Comparison of ENCODE assay signal across 24 cellular contexts in genomic region chr10:131654471-131655087, GRCh38.
A peak's percentile ranks its signal among the peaks of the same experiment; 100 is the strongest.
DNase-seq lines count a peak whose midpoint lies in the region; ATAC-seq and TF ChIP-seq lines count a peak whose summit lies in the region.
"Had no signal": no experiment of that assay in that cellular context is flagged by ENCODE, and none has a peak within 500 bp of the region (broad histone marks: within the 10 kb centered on the region; RNA-seq: fewer than 3 reads in every experiment).

No MANE protein-coding gene starts in this region.

- H3T11ph ChIP-seq in H9 (ENCODE audit: low read length), result no peak overlapping the region

- H2BK15ac ChIP-seq in H9 (ENCODE audit: low read depth, low read length), result no peak overlapping the region
- peak overlapping the region; percentile 67 for H2BK15ac ChIP-seq in neuronal stem cell (ENCODE audit: low read length)

- CTCF ChIA-PET in Calu3 (lab: Charles Lee), result interaction anchor here (0.6 kb wide), 1 partner anchor 22 kb away, joined by 8 read pairs; no protein-coding TSS in a partner anchor

- no peak overlapping the region for H3K18ac ChIP-seq in H9 (ENCODE audit: insufficient read length, low read depth, low read length)
- H3K18ac ChIP-seq in neuronal stem cell (ENCODE audit: low read length), result peak overlapping the region; percentile 85

- intact Hi-C loops in Calu3 (cut with micrococcal nuclease; ENCODE audit: unreplicated experiment) (loop anchor here (10.0 kb wide), 1 partner anchor 130 kb away; no protein-coding TSS in a partner anchor), thyroid gland (cut with DNase I) (no loop called here)

- no peaks in the 10 kb centered on the region for H3K23me2 ChIP-seq in H9 (ENCODE audit: insufficient read length, low read depth, low read length, poor library complexity, severe bottlenecking)

- H3K79me1 ChIP-seq in H9 (ENCODE audit: insufficient read depth, low read depth, low read length, poor library complexity, severe bottlenecking), result no peaks in the 10 kb centered on the region
- no peaks in the 10 kb centered on the region for H3K79me1 ChIP-seq in neuronal stem cell (ENCODE audit: low read depth, low read length)

- no peak overlapping the region for H3K56ac ChIP-seq in H9 (ENCODE audit: insufficient read length, low read depth, low read length)

- H3K27me3 ChIP-seq in H9 (ENCODE audit: insufficient read depth, low read length) (no peaks in the 10 kb centered on the region), neuronal stem cell (ENCODE audit: control insufficient read depth in 3 of 3, insufficient read depth in 3 of 3, low read depth in 1 of 3, low read length in 3 of 3) (peaks cover 0 to 6% (median 0%) of the 10 kb centered on the region in 3 experiments), thyroid gland (no peaks in the 10 kb centered on the region)
- H3K27me3 ChIP-seq: ascending aorta, right atrium auricular region had no signal

- H3K4me2 ChIP-seq in H9 (ENCODE audit: insufficient read depth, insufficient read length, low read length) (no peak overlapping the region), neuronal stem cell (ENCODE audit: insufficient read depth, low read length, poor library complexity, severe bottlenecking) (no peak overlapping the region)

- no peak overlapping the region for H3K9ac ChIP-seq in H9 (ENCODE audit: extremely low read depth, insufficient read length, low read length)
- H3K9ac ChIP-seq in neuronal stem cell (ENCODE audit: low read depth, low read length, poor library complexity), result peak overlapping the region; percentile 60

- H4K91ac ChIP-seq in H9 (ENCODE audit: insufficient read length, low read depth, low read length) (no peak overlapping the region), neuronal stem cell (ENCODE audit: low read depth, low read length, poor library complexity) (no peak overlapping the region)

- TF ChIP-seq CTCF in Calu3 (IDR thresholded peaks at IDR 0.05; ENCODE audit: unreplicated experiment), result no peak
- TF ChIP-seq CTCF in H9 (conservative IDR thresholded peaks at IDR 0.05), result no peak
- no peak for TF ChIP-seq CTCF in thyroid gland (IDR thresholded peaks at IDR 0.05)

- no peak overlapping the region for H4K5ac ChIP-seq in H9 (ENCODE audit: insufficient read length, low read depth, low read length)

- no peak overlapping the region for H3K23ac ChIP-seq in H9 (ENCODE audit: insufficient read length, low read depth, low read length)
- H3K23ac ChIP-seq in neuronal stem cell (ENCODE audit: low read depth, low read length, poor library complexity), result peak overlapping the region; percentile 38

- H3K9me3 ChIP-seq in H9 (ENCODE audit: control insufficient read depth, low read depth, low read length) (no peaks in the 10 kb centered on the region), neuronal stem cell (replicated peaks in 1 of 2; ENCODE audit: control insufficient read depth in 2 of 2, insufficient read depth in 1 of 2, low read depth in 1 of 2, low read length in 2 of 2) (peaks cover 0 to 2% of the 10 kb centered on the region in 2 donors), thyroid gland (no peaks in the 10 kb centered on the region)
- H3K9me3 ChIP-seq: ascending aorta, HAP-1, lower lobe of right lung, right atrium auricular region had no signal

- WGBS in H9 (ENCODE audit: extremely low coverage, insufficient read length, low lambda C conversion rate), result no CpG with 5 or more reads among the region's 21 CpGs
- WGBS in neuronal stem cell (ENCODE audit: extremely low coverage in 2 of 2, insufficient read length in 2 of 2, insufficient replicate concordance in 1 of 2), 2 donors, result no CpG with 5 or more reads among the region's 21 CpGs
- 90 to 92% methylated on average over 8 to 14 of the region's 21 CpGs for WGBS in thyroid gland, 2 donors

- H3K4me3 ChIP-seq in neuronal stem cell (ENCODE audit: low read length in 2 of 2) (no peak overlapping the region), thyroid gland (replicated peaks in 1 of 3) (no peak overlapping the region)
- H3K4me3 ChIP-seq: ascending aorta, GM12878, HAP-1, lower lobe of right lung, right atrium auricular region had no signal

- no peaks in the 10 kb centered on the region for H3K79me2 ChIP-seq in H9 (ENCODE audit: insufficient read depth, low read length)

- TF ChIP-seq POLR2A in thyroid gland (IDR thresholded peaks at IDR 0.05), result no peak

- H2BK120ac ChIP-seq in H9 (ENCODE audit: low read depth, low read length, poor library complexity, severe bottlenecking) (no peak overlapping the region), neuronal stem cell (ENCODE audit: low read depth, low read length) (peak overlapping the region; percentile 4)

- peaks cover 24% of the 10 kb centered on the region for H3K4me1 Mint-ChIP-seq in Calu3 (ENCODE audit: low read depth, unreplicated experiment)
- peaks cover 27 to 30% of the 10 kb centered on the region in 2 experiments for H3K4me1 Mint-ChIP-seq in H9
- H3K4me1 Mint-ChIP-seq: activated naive CD8-positive, alpha-beta T cell treated with anti-CD3 and anti-CD28 coated beads, Interleukin-2, amount 10 ng/mL, durations not matched to agents 7 days and 5 days had no signal

- H2AK5ac ChIP-seq in H9 (ENCODE audit: insufficient read length, low read length) (no peak overlapping the region), neuronal stem cell (ENCODE audit: low read depth, low read length) (peak overlapping the region; percentile 91)

- H3K4me3 Mint-ChIP-seq in Calu3 (ENCODE audit: low read depth, unreplicated experiment) (peak overlapping the region; percentile 28), H9 (no peak overlapping the region; a peak in 1 of 5 replicates)
- H3K4me3 Mint-ChIP-seq: activated CD8-positive, alpha-beta T cell treated with anti-CD3 and anti-CD28 coated beads for 36 hours; activated naive CD8-positive, alpha-beta T cell treated with anti-CD3 and anti-CD28 coated beads, Interleukin-2, amount 10 ng/mL, durations not matched to agents 7 days and 5 days; dendritic cell treated with granulocyte-macrophage colony-stimulating factor and Interleukin-4, amounts not matched to agents 40 ng/mL and 50 ng/mL, for 4 days had no signal

- H3K4ac ChIP-seq in H9 (ENCODE audit: low read depth, low read length) (no peak overlapping the region), neuronal stem cell (ENCODE audit: low read length) (no peak overlapping the region)

- peak overlapping the region; percentile 74 for H3K27ac Mint-ChIP-seq in Calu3 (ENCODE audit: unreplicated experiment)
- H3K27ac Mint-ChIP-seq in H9, result peak overlapping the region in 1 of 3 experiments; percentile 82; a peak in 2 of 7 replicates
- H3K27ac Mint-ChIP-seq: activated CD8-positive, alpha-beta T cell treated with anti-CD3 and anti-CD28 coated beads for 36 hours; activated naive CD8-positive, alpha-beta T cell treated with anti-CD3 and anti-CD28 coated beads, Interleukin-2, amount 10 ng/mL, durations not matched to agents 7 days and 5 days; dendritic cell treated with granulocyte-macrophage colony-stimulating factor and Interleukin-4, amounts not matched to agents 40 ng/mL and 50 ng/mL, for 4 days had no signal

- H3K9me3 Mint-ChIP-seq in Calu3 (ENCODE audit: low read depth, unreplicated experiment) (no peaks in the 10 kb centered on the region), H9 (0 out of 5 replicates have a peak, but pooled peaks cover 0 to under 1% of the 10 kb centered on the region in 2 experiments)
- H3K9me3 Mint-ChIP-seq: activated CD8-positive, alpha-beta T cell treated with anti-CD3 and anti-CD28 coated beads for 36 hours; activated naive CD8-positive, alpha-beta T cell treated with anti-CD3 and anti-CD28 coated beads, Interleukin-2, amount 10 ng/mL, durations not matched to agents 7 days and 5 days; dendritic cell treated with granulocyte-macrophage colony-stimulating factor and Interleukin-4, amounts not matched to agents 40 ng/mL and 50 ng/mL, for 4 days had no signal

- H2BK12ac ChIP-seq in H9 (ENCODE audit: insufficient read length, low read depth, low read length) (no peak overlapping the region), neuronal stem cell (ENCODE audit: low read length) (peak overlapping the region; percentile 33)

- no peak overlapping the region for H2AFZ ChIP-seq in H9 (ENCODE audit: low read length)
- H2AFZ ChIP-seq in neuronal stem cell (ENCODE audit: low read length), result no peak overlapping the region

- H3K36me3 Mint-ChIP-seq in Calu3 (ENCODE audit: insufficient read depth, unreplicated experiment), result peaks cover 6% of the 10 kb centered on the region
- H3K36me3 Mint-ChIP-seq in H9 (ENCODE audit: insufficient read depth in 1 of 3, low read depth in 3 of 3), result no peaks in the 10 kb centered on the region
- H3K36me3 Mint-ChIP-seq: activated naive CD8-positive, alpha-beta T cell treated with anti-CD3 and anti-CD28 coated beads, Interleukin-2, amount 10 ng/mL, durations not matched to agents 7 days and 5 days had no signal

- DNase-seq in Calu3 (peak; percentile 37), H9 (peak; percentile 34), neuronal stem cell (ENCODE audit: low spot score) (no peak), NCI-H1092 (lab: John Stamatoyannopoulos, UW) (no peak), thyroid gland (no peak)
- DNase-seq: activated CD8-positive, alpha-beta T cell treated with anti-CD3 and anti-CD28 coated beads for 36 hours; activated effector memory CD4-positive, alpha-beta T cell treated with Interleukin-2 at 50 U/mL for 16 hours; activated naive CD8-positive, alpha-beta T cell treated with anti-CD3 and anti-CD28 coated beads, Interleukin-2, amount 10 ng/mL, durations not matched to agents 7 days and 5 days; foreskin fibroblast; lower lobe of right lung; NCI-H1417; NCI-H2081 treated with DMSO at 0.1 percent for 48 hours; NCI-H345; SIG-M5; stimulated activated CD4-positive, alpha-beta T cell treated with anti-CD3 and anti-CD28 coated beads, Interleukin-2, amount 100 ng/mL, for 24 hours; trophoblast cell had no signal

- H3K27ac ChIP-seq in H9 (ENCODE audit: insufficient read length, low read depth, low read length), result no peak overlapping the region
- H3K27ac ChIP-seq in neuronal stem cell (replicated peaks; ENCODE audit: low read length), result no peak overlapping the region
- H3K27ac ChIP-seq in thyroid gland, result no peak overlapping the region
- H3K27ac ChIP-seq: ascending aorta, lower lobe of right lung, right atrium auricular region had no signal

- H2BK5ac ChIP-seq in H9 (ENCODE audit: insufficient read length, low read length) (no peak overlapping the region), neuronal stem cell (ENCODE audit: low read length) (peak overlapping the region; percentile 40)

- no peak overlapping the region for H2BK20ac ChIP-seq in H9 (ENCODE audit: low read depth, low read length, poor library complexity, severe bottlenecking)

- no peaks in the 10 kb centered on the region for H4K20me1 ChIP-seq in H9 (ENCODE audit: control insufficient read depth, insufficient read depth, insufficient read length)

- ATAC-seq in esophagus mucosa, result peak; percentile 71
- ATAC-seq in HG03521 (IDR thresholded peaks at IDR 0.05; ENCODE audit: unreplicated experiment), result no peak
- ATAC-seq in HG03432 (IDR thresholded peaks at IDR 0.05; ENCODE audit: unreplicated experiment), result no peak
- ATAC-seq: activated CD8-positive, alpha-beta T cell treated with anti-CD3 and anti-CD28 coated beads for 36 hours; GM12878 had no signal

- no peak overlapping the region; the same call in 1 of the 2 replicates for H3K14ac ChIP-seq in H9 (ENCODE audit: insufficient read depth, low read length)
- no peak overlapping the region for H3K14ac ChIP-seq in neuronal stem cell (ENCODE audit: low read length)

- H3K4me1 ChIP-seq in H9 (ENCODE audit: insufficient read depth, low read length) (peaks cover 9% of the 10 kb centered on the region; the same call in 1 of the 2 replicates), neuronal stem cell (ENCODE audit: control insufficient read depth in 2 of 2, insufficient read depth in 1 of 2, low read depth in 1 of 2, low read length in 2 of 2) (peaks cover 5 to 16% of the 10 kb centered on the region in 2 donors), thyroid gland (no peaks in the 10 kb centered on the region)
- H3K4me1 ChIP-seq: ascending aorta, HAP-1, lower lobe of right lung, right atrium auricular region had no signal

- no peaks in the 10 kb centered on the region for H3K36me3 ChIP-seq in neuronal stem cell (replicated peaks in 1 of 2; ENCODE audit: control insufficient read depth in 2 of 2, insufficient read depth in 2 of 2, low read length in 2 of 2)
- H3K36me3 ChIP-seq in thyroid gland, result no peaks in the 10 kb centered on the region
- H3K36me3 ChIP-seq: ascending aorta, HAP-1, lower lobe of right lung, right atrium auricular region had no signal

- H4K8ac ChIP-seq in H9 (replicated peaks; ENCODE audit: insufficient read length, low read depth, low read length) (no peak overlapping the region), neuronal stem cell (ENCODE audit: low read depth, low read length) (no peak overlapping the region)

- H3K27me3 Mint-ChIP-seq in Calu3 (ENCODE audit: unreplicated experiment) (no peaks in the 10 kb centered on the region), H9 (ENCODE audit: low read depth) (peaks cover 10% of the 10 kb centered on the region)

- BruUV-seq in Calu3 (replicated peaks; lab: Mats Ljungman, UMichigan), result no TSS peak

Comparison
In these comparisons a context has a peak if more than half of its experiments do, and no peak if none do; other contexts are left out.
1. DNase-seq: peak in Calu3 (single experiment) and H9 (single experiment); none in neuronal stem cell (single experiment), NCI-H1092 (single experiment) and thyroid gland (0 of 2).